29 cellular contexts compared by ENCODE assay signal in the genomic region with DNA sequence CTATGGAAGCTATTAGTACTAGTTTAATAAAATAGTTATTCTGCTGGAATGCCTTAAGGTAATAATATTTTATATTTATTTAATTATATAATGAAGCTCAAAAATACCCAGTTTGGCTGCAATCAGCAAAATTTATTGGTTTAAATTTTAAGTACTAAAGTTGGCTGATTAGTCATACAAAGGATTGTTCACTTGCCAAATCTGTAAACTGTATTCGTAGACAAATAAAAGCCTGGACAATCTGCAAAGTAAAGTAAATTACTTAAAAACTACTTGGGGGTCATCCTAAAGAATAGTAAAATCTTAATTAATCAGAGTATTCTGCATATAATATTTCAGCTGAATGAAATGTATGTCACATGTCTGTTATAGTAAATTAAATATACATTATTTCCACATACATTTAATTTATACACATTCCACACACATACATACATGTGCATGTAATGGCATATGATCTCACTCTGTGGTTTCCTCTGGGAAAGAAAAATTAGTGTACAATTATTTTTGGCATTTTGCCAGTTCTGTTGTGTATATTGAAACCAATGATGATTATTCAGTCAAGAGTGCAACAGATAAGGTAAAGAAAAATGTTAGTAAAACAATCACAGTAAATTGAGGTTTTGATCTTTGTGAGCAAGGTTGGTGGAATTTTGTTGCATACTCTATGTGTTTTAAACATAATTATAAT.
DNase-seq lines count a peak whose midpoint lies in the region; ATAC-seq and TF ChIP-seq lines count a peak whose summit lies in the region.
"Had no signal": no experiment of that assay in that cellular context is flagged by ENCODE, and none has a peak within 500 bp of the region (broad histone marks: within the 10 kb centered on the region; RNA-seq: fewer than 3 reads in every experiment).

No MANE protein-coding gene starts in this region.

- no peaks in the 10 kb centered on the region for H3K36me3 Mint-ChIP-seq in T-helper 17 cell (ENCODE audit: low read depth)
- H3K36me3 Mint-ChIP-seq: activated naive CD8-positive, alpha-beta T cell treated with anti-CD3 and anti-CD28 coated beads for 36 hours; CD14-positive monocyte; mesothelial cell of epicardium had no signal

- no peaks in the 10 kb centered on the region for H3K27me3 Mint-ChIP-seq in T-helper 17 cell
- H3K27me3 Mint-ChIP-seq: activated naive CD8-positive, alpha-beta T cell treated with anti-CD3 and anti-CD28 coated beads for 36 hours; activated T-cell treated with anti-CD3 and anti-CD28 coated beads, Interleukin-2, amount 50 U/mL, for 24 hours had no signal

- no peak overlapping the region for H3K4me3 ChIP-seq in choroid plexus epithelial cell (ENCODE audit: low read depth, low read length)
- H3K4me3 ChIP-seq: heart left ventricle had no signal

- no peak overlapping the region for H3K27ac Mint-ChIP-seq in T-helper 17 cell
- H3K27ac Mint-ChIP-seq: activated naive CD8-positive, alpha-beta T cell treated with anti-CD3 and anti-CD28 coated beads for 36 hours; activated T-cell treated with anti-CD3 and anti-CD28 coated beads, Interleukin-2, amount 50 U/mL, for 24 hours; CD14-positive monocyte; mesothelial cell of epicardium had no signal

- ATAC-seq in T-helper 17 cell, result no peak
- ATAC-seq: heart left ventricle; left ventricle myocardium superior; right cardiac atrium; stimulated activated naive CD8-positive, alpha-beta T cell treated with anti-CD3 and anti-CD28 coated beads, Interleukin-15, Interleukin-2, amounts not matched to agents 100 U/mL and 50 U/mL, for 24 hours had no signal

- DNase-seq in DMS53 (lab: John Stamatoyannopoulos, UW) (peak; percentile 28), DMS53 treated with DMSO at 0.1 percent for 48 hours (lab: John Stamatoyannopoulos, UW; ENCODE audit: unreplicated experiment) (no peak), COR-L47 (lab: John Stamatoyannopoulos, UW) (peak; percentile 23), NCI-H69 (lab: John Stamatoyannopoulos, UW) (peak; percentile 49), choroid plexus epithelial cell (ENCODE audit: low read depth) (peak; percentile 0), T-helper 17 cell (no peak), epidermal melanocyte (ENCODE audit: insufficient read length, low spot score) (no peak), GDM1 (lab: John Stamatoyannopoulos, UW) (no peak)
- DNase-seq: 8988T; activated CD4-positive, alpha-beta T cell treated with anti-CD3 and anti-CD28 coated beads, Interleukin-2, amount 50 U/mL, for 1 hour; activated CD4-positive, CD25-positive, alpha-beta regulatory T cell; activated effector memory CD4-positive, alpha-beta T cell treated with anti-CD3 and anti-CD28 coated beads, Interleukin-2, amount 50 U/mL, for 16 hours; activated naive CD8-positive, alpha-beta T cell treated with anti-CD3 and anti-CD28 coated beads for 36 hours; activated T-cell treated with anti-CD3 and anti-CD28 coated beads, Interleukin-2, amount 50 U/mL, for 24 hours; aorta; caudate nucleus; cortex of kidney; effector memory CD4-positive, alpha-beta T cell; heart left ventricle; kidney; left ventricle myocardium superior; NCI-H526 treated with DMSO at 0.1 percent for 48 hours; posterior cingulate gyrus; right cardiac atrium; SK-N-SH; stimulated activated CD4-positive, alpha-beta T cell treated with anti-CD3 and anti-CD28 coated beads, Interleukin-1b, Interleukin-23, amount 100 ng/mL, for 48 hours; stimulated activated naive CD8-positive, alpha-beta T cell treated with anti-CD3 and anti-CD28 coated beads, Interleukin-15, Interleukin-2, amounts not matched to agents 100 U/mL and 50 U/mL, for 24 hours had no signal

- H3K9me3 ChIP-seq in T-helper 17 cell (ENCODE audit: control insufficient read depth, low read length, poor library complexity, severe bottlenecking), result no peaks in the 10 kb centered on the region
- H3K9me3 ChIP-seq: SK-N-SH had no signal

- no peak for TF ChIP-seq CTCF in choroid plexus epithelial cell (conservative IDR thresholded peaks at IDR 0.05; ENCODE audit: low read depth, low read length)

- no peak overlapping the region for H3K4me3 Mint-ChIP-seq in T-helper 17 cell
- H3K4me3 Mint-ChIP-seq: activated naive CD8-positive, alpha-beta T cell treated with anti-CD3 and anti-CD28 coated beads for 36 hours; activated T-cell treated with anti-CD3 and anti-CD28 coated beads, Interleukin-2, amount 50 U/mL, for 24 hours; CD14-positive monocyte; mesothelial cell of epicardium had no signal

- no peaks in the 10 kb centered on the region for H3K4me1 Mint-ChIP-seq in T-helper 17 cell
- H3K4me1 Mint-ChIP-seq: activated naive CD8-positive, alpha-beta T cell treated with anti-CD3 and anti-CD28 coated beads for 36 hours; CD14-positive monocyte had no signal

Comparison
In these comparisons a context has a peak if more than half of its experiments do, and no peak if none do; other contexts are left out.
1. DNase-seq: peak in DMS53 (single experiment), COR-L47 (single experiment), NCI-H69 (single experiment) and choroid plexus epithelial cell (single experiment); none in DMS53 treated with DMSO at 0.1 percent for 48 hours (single experiment), T-helper 17 cell (0 of 3), epidermal melanocyte (single experiment) and GDM1 (single experiment).